ENCODE assay signal across 14 cellular contexts in genomic region chr3:89699771-89700170, GRCh38.
"Had no signal": no experiment of that assay in that cellular context is flagged by ENCODE, and none has a peak within 500 bp of the region (broad histone marks: within the 10 kb centered on the region; RNA-seq: fewer than 3 reads in every experiment).

No MANE protein-coding gene starts in this region.

- H3K4me2 ChIP-seq: smooth muscle cell had no signal

- H3K27ac Mint-ChIP-seq: activated B cell treated with CpG ODN at 0.5 μM for 24 hours; activated CD4-positive, alpha-beta T cell treated with anti-CD3 and anti-CD28 coated beads, Interleukin-2, amount 10 ng/mL, durations not matched to agents 24 days and 14 days; activated naive CD4-positive, alpha-beta T cell treated with anti-CD3 and anti-CD28 coated beads, Interleukin-2, amount 10 ng/mL, durations not matched to agents 7 days and 5 days; activated T-helper 2 cell treated with anti-CD3 and anti-CD28 coated beads, Interferon-gamma antibody, Interleukin-2, Interleukin-4, amounts not matched to agents 10 μg/mL and 5 μg/mL and 100 μg/mL, durations not matched to agents 14 hours and 24 hours and 36 hours; natural killer cell; progenitor cell of endocrine pancreas had no signal

- H3K36me3 Mint-ChIP-seq: activated naive CD4-positive, alpha-beta T cell treated with anti-CD3 and anti-CD28 coated beads, Interleukin-2, amount 10 ng/mL, durations not matched to agents 7 days and 5 days had no signal

- DNase-seq: activated B cell treated with CpG ODN at 0.5 μM for 24 hours; activated CD4-positive, alpha-beta T cell treated with anti-CD3 and anti-CD28 coated beads, Interleukin-2, amount 10 ng/mL, durations not matched to agents 24 days and 14 days; activated naive CD4-positive, alpha-beta T cell treated with anti-CD3 and anti-CD28 coated beads, Interleukin-2, amount 10 ng/mL, durations not matched to agents 7 days and 5 days; caudate nucleus; cortex of kidney; effector CD8-positive, alpha-beta T cell; kidney glomerular epithelial cell; natural killer cell; nucleus accumbens had no signal

- H3K27me3 Mint-ChIP-seq: activated B cell treated with CpG ODN at 0.5 μM for 24 hours; activated CD4-positive, alpha-beta T cell treated with anti-CD3 and anti-CD28 coated beads, Interleukin-2, amount 10 ng/mL, durations not matched to agents 24 days and 14 days; activated naive CD4-positive, alpha-beta T cell treated with anti-CD3 and anti-CD28 coated beads, Interleukin-2, amount 10 ng/mL, durations not matched to agents 7 days and 5 days; progenitor cell of endocrine pancreas had no signal

- H3K4me1 Mint-ChIP-seq: activated B cell treated with CpG ODN at 0.5 μM for 24 hours; activated CD4-positive, alpha-beta T cell treated with anti-CD3 and anti-CD28 coated beads, Interleukin-2, amount 10 ng/mL, durations not matched to agents 24 days and 14 days; activated naive CD4-positive, alpha-beta T cell treated with anti-CD3 and anti-CD28 coated beads, Interleukin-2, amount 10 ng/mL, durations not matched to agents 7 days and 5 days; natural killer cell had no signal

- ATAC-seq: natural killer cell had no signal

- H3K36me3 ChIP-seq: vagina had no signal

- H3K4me3 Mint-ChIP-seq: activated B cell treated with CpG ODN at 0.5 μM for 24 hours; activated CD4-positive, alpha-beta T cell treated with anti-CD3 and anti-CD28 coated beads, Interleukin-2, amount 10 ng/mL, durations not matched to agents 24 days and 14 days; activated naive CD4-positive, alpha-beta T cell treated with anti-CD3 and anti-CD28 coated beads, Interleukin-2, amount 10 ng/mL, durations not matched to agents 7 days and 5 days; natural killer cell had no signal

- H3K27me3 ChIP-seq: vagina had no signal

- H3K4me1 ChIP-seq: vagina had no signal

- H3K9me3 ChIP-seq: vagina had no signal

- H3K27ac ChIP-seq: epithelial cell of prostate, vagina had no signal

- H3K4me3 ChIP-seq: smooth muscle cell, vagina had no signal
